ENCODE assay signal across 9 cellular contexts in the genomic region with DNA sequence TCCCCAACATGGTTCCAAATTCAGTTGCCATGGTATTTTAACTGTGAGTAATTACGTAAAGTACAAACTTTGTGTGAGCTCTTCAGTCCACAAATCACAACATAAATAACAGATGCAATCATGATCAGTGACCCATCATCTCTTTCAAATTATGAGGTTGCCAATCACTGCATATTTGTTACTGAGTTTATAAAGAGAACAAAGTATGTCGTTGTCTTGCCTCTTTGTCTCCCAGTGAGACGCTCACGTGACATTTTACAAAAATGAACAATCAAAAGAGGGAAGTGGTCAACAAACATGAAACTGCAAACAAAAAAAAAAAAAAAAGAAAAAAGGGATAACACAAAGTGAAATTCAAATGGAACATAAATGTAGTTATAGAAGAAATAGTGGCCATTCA.
DNase-seq lines count a peak whose midpoint lies in the region; ATAC-seq lines count a peak whose summit lies in the region.
"Had no signal": no experiment of that assay in that cellular context is flagged by ENCODE, and none has a peak within 500 bp of the region (broad histone marks: within the 10 kb centered on the region; RNA-seq: fewer than 3 reads in every experiment).

No MANE protein-coding gene starts in this region.

- peaks cover 0 to 43% (median 17%) of the 10 kb centered on the region in 11 donors for H3K9me3 Mint-ChIP-seq in naive thymus-derived CD4-positive, alpha-beta T cell

- H3K4me1 Mint-ChIP-seq in naive thymus-derived CD4-positive, alpha-beta T cell = peaks cover 0 to 8% (median 0%) of the 10 kb centered on the region in 7 donors

- H3K4me3 Mint-ChIP-seq in naive thymus-derived CD4-positive, alpha-beta T cell = no peak overlapping the region
- H3K4me3 Mint-ChIP-seq: activated T-cell treated with anti-CD3 and anti-CD28 coated beads, Interleukin-2, amount 50 U/mL, for 24 hours had no signal

- H3K27ac Mint-ChIP-seq in naive thymus-derived CD4-positive, alpha-beta T cell = peak overlapping the region in 1 of 9 donors; percentile 13

- ATAC-seq in GM18861 (IDR thresholded peaks at IDR 0.05; ENCODE audit: unreplicated experiment) (peak; percentile 58), GM21786 (IDR thresholded peaks at IDR 0.05; ENCODE audit: unreplicated experiment) (peak; percentile 88)
- ATAC-seq in naive thymus-derived CD4-positive, alpha-beta T cell = peak; percentile 60

- H3K4me1 ChIP-seq in naive thymus-derived CD4-positive, alpha-beta T cell (ENCODE audit: control insufficient read depth in 2 of 2, insufficient read depth in 2 of 2, low read length in 2 of 2) = no peaks in the 10 kb centered on the region

- no peaks in the 10 kb centered on the region for H3K27me3 ChIP-seq in naive thymus-derived CD4-positive, alpha-beta T cell (ENCODE audit: control insufficient read depth in 2 of 2, insufficient read depth in 2 of 2, low read length in 2 of 2)

- POLR2A ChIA-PET in naive thymus-derived CD4-positive, alpha-beta T cell (lab: Charles Lee) = no interaction called here

- in situ Hi-C loops in KBM-7 (cut with MboI; ENCODE audit: low pct_unique_long_range_greater_than_20kb, low sequenced_read_pairs) = loop anchor here (25.0 kb wide), 1 partner anchor 237 kb away; no protein-coding TSS in a partner anchor

- H3K27ac ChIP-seq in naive thymus-derived CD4-positive, alpha-beta T cell (ENCODE audit: low read depth, low read length) = no peak overlapping the region

- peaks cover 0 to 5% (median 0%) of the 10 kb centered on the region in 3 experiments for H3K9me3 ChIP-seq in naive thymus-derived CD4-positive, alpha-beta T cell (ENCODE audit: control insufficient read depth in 2 of 3, low read length in 3 of 3)
- H3K9me3 ChIP-seq: SK-N-SH had no signal

- H3K4me3 ChIP-seq in naive thymus-derived CD4-positive, alpha-beta T cell (ENCODE audit: low read length) = no peak overlapping the region

- CTCF ChIA-PET in naive thymus-derived CD4-positive, alpha-beta T cell (lab: Charles Lee) = interaction anchor here (0.7 kb wide), 1 partner anchor 182 kb away, joined by 3 read pairs; no protein-coding TSS in a partner anchor

- DNase-seq in KBM-7 (peak; percentile 21), NCI-H524 treated with DMSO at 0.1 percent for 48 hours (lab: John Stamatoyannopoulos, UW) (no peak)
- no peak for DNase-seq in naive thymus-derived CD4-positive, alpha-beta T cell
- no peak for DNase-seq in activated CD4-positive, CD25-positive, alpha-beta regulatory T cell treated with anti-CD3 and anti-CD28 coated beads, Interleukin-2, amount 50 U/mL, for 72 hours
- no peak for DNase-seq in NK-92 treated with Interleukin-12 subunit alpha and Interleukin-12 subunit beta, amount 100 ng/mL, for 24 hours (lab: John Stamatoyannopoulos, UW)
- DNase-seq: activated T-cell treated with anti-CD3 and anti-CD28 coated beads, Interleukin-2, amount 50 U/mL, for 24 hours; SK-N-SH had no signal

- H3K36me3 ChIP-seq in naive thymus-derived CD4-positive, alpha-beta T cell (ENCODE audit: control insufficient read depth in 2 of 3, insufficient read depth in 3 of 3, low read length in 3 of 3) = peaks cover 0 to 15% (median 0%) of the 10 kb centered on the region in 3 experiments

- H3K27me3 Mint-ChIP-seq in naive thymus-derived CD4-positive, alpha-beta T cell = no peaks in the 10 kb centered on the region
- H3K27me3 Mint-ChIP-seq: activated T-cell treated with anti-CD3 and anti-CD28 coated beads, Interleukin-2, amount 50 U/mL, for 24 hours had no signal

- peaks cover 8 to 57% (median 55%) of the 10 kb centered on the region in 5 donors for H3K36me3 Mint-ChIP-seq in naive thymus-derived CD4-positive, alpha-beta T cell

- intact Hi-C loops in naive thymus-derived CD4-positive, alpha-beta T cell (cut with micrococcal nuclease) = no loop called here
